Comparison of ENCODE assay signal across 1 cellular context in the genomic region with DNA sequence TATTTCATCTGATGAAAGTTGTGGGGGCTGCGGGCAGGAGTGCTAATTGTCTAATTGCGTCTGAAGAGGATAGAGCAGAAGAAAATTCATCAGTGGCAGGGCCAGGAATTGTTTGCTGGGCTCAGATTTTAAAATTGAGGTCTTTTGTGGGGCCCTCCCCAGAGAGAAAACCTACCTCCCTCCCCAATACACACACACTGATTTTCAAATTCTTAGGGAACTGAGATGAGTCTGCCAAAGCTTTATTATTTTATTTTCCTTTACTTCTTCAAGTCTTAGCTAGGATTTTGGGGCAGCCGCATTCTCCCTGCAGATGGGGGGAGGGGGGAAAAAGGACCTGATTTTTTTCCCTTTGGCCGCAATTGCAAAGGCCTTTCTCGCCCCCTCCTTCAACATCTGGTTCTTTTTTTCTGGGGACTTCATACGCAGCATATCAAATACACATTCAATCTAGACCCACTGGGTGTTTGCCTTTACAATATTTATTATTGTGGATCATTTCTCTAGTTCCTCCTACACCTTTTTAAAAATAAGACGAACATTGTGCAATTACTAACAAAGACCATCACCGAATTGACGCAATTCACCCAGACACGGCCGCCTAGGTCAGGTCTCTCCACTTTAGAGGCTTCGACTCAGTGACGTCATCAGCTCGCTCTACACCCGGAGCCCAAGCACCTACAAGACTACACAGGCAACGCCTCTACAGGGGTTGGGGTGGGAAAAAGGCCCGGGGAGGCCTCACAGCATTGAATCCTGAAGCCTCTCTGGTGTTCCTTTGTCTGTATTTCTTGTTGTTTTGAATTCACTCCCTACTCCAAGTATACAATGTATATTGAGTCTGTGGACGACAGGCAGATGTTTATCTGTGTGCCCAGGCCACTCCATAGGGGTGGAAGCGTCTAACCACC.
TF ChIP-seq lines count a peak whose summit lies in the region.

No MANE protein-coding gene starts in this region.

TF ChIP-seq in H1, 55 proteins besides CTCF, POLR2A, EP300 and RAD21:
- no peak for TF ChIP-seq ASH2L (IDR thresholded peaks at IDR 0.05; ENCODE audit: low read length)
- peak; percentile 59 for TF ChIP-seq CEBPB (IDR thresholded peaks at IDR 0.05; ENCODE audit: low read depth, low read length)
- TF ChIP-seq RNF2 (IDR thresholded peaks at IDR 0.05; ENCODE audit: borderline replicate concordance, low read depth, low read length, missing control alignments, poor library complexity, severe bottlenecking) = no peak
- TF ChIP-seq, protein P1, sequence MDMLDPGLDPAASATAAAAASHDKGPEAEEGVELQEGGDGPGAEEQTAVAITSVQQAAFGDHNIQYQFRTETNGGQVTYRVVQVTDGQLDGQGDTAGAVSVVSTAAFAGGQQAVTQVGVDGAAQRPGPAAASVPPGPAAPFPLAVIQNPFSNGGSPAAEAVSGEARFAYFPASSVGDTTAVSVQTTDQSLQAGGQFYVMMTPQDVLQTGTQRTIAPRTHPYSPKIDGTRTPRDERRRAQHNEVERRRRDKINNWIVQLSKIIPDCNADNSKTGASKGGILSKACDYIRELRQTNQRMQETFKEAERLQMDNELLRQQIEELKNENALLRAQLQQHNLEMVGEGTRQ (IDR thresholded peaks at IDR 0.05; ENCODE audit: low read length) = no peak
- TF ChIP-seq JUN (IDR thresholded peaks at IDR 0.05; ENCODE audit: low read depth, low read length) = 0 out of 2 replicates have a peak, but pooled peaks have one; percentile 30
- TF ChIP-seq JUND (IDR thresholded peaks at IDR 0.05; ENCODE audit: low read length) = peak; percentile 86
- TF ChIP-seq TCF12 (IDR thresholded peaks at IDR 0.05; ENCODE audit: low read depth, low read length) = no peak
- peak; percentile 57; the same call in 1 of the 2 replicates for TF ChIP-seq CREB1 (IDR thresholded peaks at IDR 0.05)
